In the genomic region with DNA sequence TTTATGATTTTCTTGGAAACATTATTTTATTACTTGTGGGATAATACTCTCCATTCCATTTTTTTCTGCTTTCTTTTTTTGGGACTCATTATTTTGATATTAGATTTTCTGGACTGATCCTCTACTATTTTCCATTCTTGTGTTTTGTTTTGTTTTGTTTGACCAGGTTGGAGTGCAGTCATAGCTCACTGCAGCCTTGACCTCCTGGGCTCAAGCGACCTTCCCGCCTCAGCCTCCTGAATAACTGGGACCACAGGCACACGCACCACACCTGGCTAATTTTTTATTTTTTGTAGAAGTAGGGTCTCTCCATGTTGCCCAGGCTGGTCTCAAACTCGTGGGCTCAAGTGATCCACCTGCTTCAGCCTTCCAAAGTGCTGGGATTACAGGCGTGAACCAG, we compare ENCODE assay signal across 29 cellular contexts.
"Had no signal": no experiment of that assay in that cellular context is flagged by ENCODE, and none has a peak within 500 bp of the region (broad histone marks: within the 10 kb centered on the region; RNA-seq: fewer than 3 reads in every experiment).

No MANE protein-coding gene starts in this region.

- H3K9me3 Mint-ChIP-seq: stimulated activated effector memory CD8-positive, alpha-beta T cell treated with anti-CD3 and anti-CD28 coated beads, Interleukin-12 subunit alpha, Interleukin-12 subunit beta, amount 100 ng/mL, for 72 hours; stimulated activated memory B cell treated with anti-CD40 and anti-IgM and Interleukin-4, amounts not matched to agents 10 μg/mL and 1 μg/mL and 100 μg/mL, for 72 hours; stimulated activated naive B cell treated with anti-CD40 and anti-IgM and Interleukin-4, amounts not matched to agents 10 μg/mL and 1 μg/mL and 100 μg/mL, for 72 hours; stimulated activated naive CD8-positive, alpha-beta T cell treated with anti-CD3 and anti-CD28 coated beads, Interleukin-15, amount 100 ng/mL, for 72 hours; stimulated activated naive CD8-positive, alpha-beta T cell treated with anti-CD3 and anti-CD28 coated beads, Interleukin-15, Interleukin-2, amounts not matched to agents 100 ng/mL and 50 ng/mL, for 24 hours; type B pancreatic cell had no signal

- H3K4me3 ChIP-seq: stomach, suprapubic skin, testis, thoracic aorta, thyroid gland, tibial artery, tibial nerve, transverse colon, upper lobe of left lung, upper lobe of right lung, uterus, vagina had no signal

- H3K36me3 Mint-ChIP-seq: stimulated activated effector memory CD8-positive, alpha-beta T cell treated with anti-CD3 and anti-CD28 coated beads, Interleukin-12 subunit alpha, Interleukin-12 subunit beta, amount 100 ng/mL, for 72 hours; stimulated activated memory B cell treated with anti-CD40 and anti-IgM and Interleukin-4, amounts not matched to agents 10 μg/mL and 1 μg/mL and 100 μg/mL, for 72 hours; stimulated activated naive B cell treated with anti-CD40 and anti-IgM and Interleukin-4, amounts not matched to agents 10 μg/mL and 1 μg/mL and 100 μg/mL, for 72 hours; type B pancreatic cell had no signal

- ATAC-seq: stimulated activated effector memory CD8-positive, alpha-beta T cell treated with anti-CD3 and anti-CD28 coated beads, Interleukin-12 subunit alpha, Interleukin-12 subunit beta, amount 100 ng/mL, for 72 hours; stimulated activated memory B cell treated with anti-CD40 and anti-IgM and Interleukin-4, amounts not matched to agents 10 μg/mL and 1 μg/mL and 100 μg/mL, for 72 hours; stimulated activated naive B cell treated with anti-CD40 and anti-IgM and Interleukin-4, amounts not matched to agents 10 μg/mL and 1 μg/mL and 100 μg/mL, for 72 hours; stimulated activated naive CD8-positive, alpha-beta T cell treated with anti-CD3 and anti-CD28 coated beads, Interleukin-15, amount 100 ng/mL, for 72 hours; stimulated activated naive CD8-positive, alpha-beta T cell treated with anti-CD3 and anti-CD28 coated beads, Interleukin-15, Interleukin-2, amounts not matched to agents 100 U/mL and 50 U/mL, for 24 hours; upper lobe of right lung had no signal

- H3K4me1 ChIP-seq: stomach, suprapubic skin, testis, thyroid gland, tibial artery, tibial nerve, transverse colon, upper lobe of left lung, upper lobe of right lung, uterus, vagina had no signal

- DNase-seq: stimulated activated CD4-positive, alpha-beta T cell treated with anti-CD3 and anti-CD28 coated beads, Interleukin-2, amount 100 ng/mL, for 48 hours; stimulated activated CD4-positive, alpha-beta T cell treated with anti-CD3 and anti-CD28 coated beads, Interleukin-4, amount 100 ng/mL, for 1 hour; stimulated activated CD4-positive, alpha-beta T cell treated with anti-CD3 and anti-CD28 coated beads, Interleukin-4, amount 100 ng/mL, for 24 hours; stimulated activated CD4-positive, alpha-beta T cell treated with anti-CD3 and anti-CD28 coated beads, Interleukin-4, amount 100 ng/mL, for 4 hours; stimulated activated CD8-positive, alpha-beta memory T cell treated with anti-CD3 and anti-CD28 coated beads, Interleukin-4, amount 100 ng/mL, for 48 hours; stimulated activated naive B cell treated with anti-CD40 and anti-IgM and Interleukin-4, amounts not matched to agents 10 μg/mL and 1 μg/mL and 100 μg/mL, for 72 hours; stimulated activated naive CD4-positive, alpha-beta T cell; stimulated activated naive CD4-positive, alpha-beta T cell treated with Interleukin-2 at 50 U/mL for 16 hours; stimulated activated naive CD8-positive, alpha-beta T cell treated with anti-CD3 and anti-CD28 coated beads, Interleukin-15, amount 100 ng/mL, for 72 hours; stimulated activated naive CD8-positive, alpha-beta T cell treated with anti-CD3 and anti-CD28 coated beads, Interleukin-15, Interleukin-2, amounts not matched to agents 100 U/mL and 50 U/mL, for 24 hours; stomach; substantia nigra; testis; thyroid gland; tibial artery; transverse colon; trophoblast cell; upper lobe of left lung; upper lobe of right lung; uterus had no signal

- H3K27ac ChIP-seq: stomach, suprapubic skin, testis, thoracic aorta, thyroid gland, tibial artery, tibial nerve, transverse colon, upper lobe of left lung, upper lobe of right lung, uterus, vagina had no signal

- FAIRE-seq: urothelium cell line had no signal

- H3K27me3 Mint-ChIP-seq: type B pancreatic cell had no signal

- H3K9me3 ChIP-seq: stomach, suprapubic skin, testis, thoracic aorta, thyroid gland, tibial artery, tibial nerve, transverse colon, upper lobe of left lung, upper lobe of right lung, uterus, vagina had no signal

- H3K4me1 Mint-ChIP-seq: stimulated activated memory B cell treated with anti-CD40 and anti-IgM and Interleukin-4, amounts not matched to agents 10 μg/mL and 1 μg/mL and 100 μg/mL, for 72 hours had no signal

- H3K4me3 Mint-ChIP-seq: stimulated activated effector memory CD8-positive, alpha-beta T cell treated with anti-CD3 and anti-CD28 coated beads, Interleukin-12 subunit alpha, Interleukin-12 subunit beta, amount 100 ng/mL, for 72 hours; stimulated activated memory B cell treated with anti-CD40 and anti-IgM and Interleukin-4, amounts not matched to agents 10 μg/mL and 1 μg/mL and 100 μg/mL, for 72 hours; stimulated activated naive B cell treated with anti-CD40 and anti-IgM and Interleukin-4, amounts not matched to agents 10 μg/mL and 1 μg/mL and 100 μg/mL, for 72 hours; stimulated activated naive CD8-positive, alpha-beta T cell treated with anti-CD3 and anti-CD28 coated beads, Interleukin-15, amount 100 ng/mL, for 72 hours; stimulated activated naive CD8-positive, alpha-beta T cell treated with anti-CD3 and anti-CD28 coated beads, Interleukin-15, Interleukin-2, amounts not matched to agents 100 ng/mL and 50 ng/mL, for 24 hours; type B pancreatic cell had no signal

- H3K27me3 ChIP-seq: stomach, suprapubic skin, testis, thyroid gland, tibial artery, tibial nerve, transverse colon, upper lobe of left lung, upper lobe of right lung, uterus, vagina had no signal

- H3K27ac Mint-ChIP-seq: stimulated activated effector memory CD8-positive, alpha-beta T cell treated with anti-CD3 and anti-CD28 coated beads, Interleukin-12 subunit alpha, Interleukin-12 subunit beta, amount 100 ng/mL, for 72 hours; stimulated activated memory B cell treated with anti-CD40 and anti-IgM and Interleukin-4, amounts not matched to agents 10 μg/mL and 1 μg/mL and 100 μg/mL, for 72 hours; stimulated activated naive B cell treated with anti-CD40 and anti-IgM and Interleukin-4, amounts not matched to agents 10 μg/mL and 1 μg/mL and 100 μg/mL, for 72 hours; stimulated activated naive CD8-positive, alpha-beta T cell treated with anti-CD3 and anti-CD28 coated beads, Interleukin-15, amount 100 ng/mL, for 72 hours; stimulated activated naive CD8-positive, alpha-beta T cell treated with anti-CD3 and anti-CD28 coated beads, Interleukin-15, Interleukin-2, amounts not matched to agents 100 ng/mL and 50 ng/mL, for 24 hours; type B pancreatic cell had no signal

- H3K36me3 ChIP-seq: stomach, suprapubic skin, thoracic aorta, thyroid gland, tibial artery, tibial nerve, transverse colon, upper lobe of left lung, upper lobe of right lung, uterus, vagina had no signal
